In the genomic region with DNA sequence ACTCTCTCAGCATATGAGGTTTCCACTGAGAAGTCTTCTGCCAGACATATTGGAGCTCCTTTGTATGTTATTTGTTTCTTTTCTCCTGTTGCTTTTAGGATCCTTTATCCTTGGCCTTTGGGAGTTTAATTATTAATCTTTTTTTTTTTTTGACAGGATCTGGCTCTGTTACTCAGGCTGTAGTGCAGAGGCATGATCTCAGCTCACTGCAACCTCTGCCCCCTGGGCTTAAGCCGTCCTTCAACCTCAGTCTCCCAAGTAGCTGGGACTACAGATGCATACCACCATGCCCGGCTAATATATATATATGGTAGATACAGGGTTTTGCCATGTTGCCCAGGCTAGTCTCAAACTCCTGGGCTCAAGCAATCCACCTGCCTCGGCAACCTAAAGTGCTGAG, we compare ENCODE assay signal across 24 cellular contexts. TPM values are rescaled to one million over a fixed set of nuclear protein-coding genes. Genes with fewer than 3 reads are reported as not detected.
DNase-seq lines count a peak whose midpoint lies in the region; ATAC-seq, FAIRE-seq and TF ChIP-seq lines count a peak whose summit lies in the region.
"Had no signal": no experiment of that assay in that cellular context is flagged by ENCODE, and none has a peak within 500 bp of the region (broad histone marks: within the 10 kb centered on the region; RNA-seq: fewer than 3 reads in every experiment).

No MANE protein-coding gene starts in this region.

- no peak for TF ChIP-seq CTCF in HL-60 (IDR thresholded peaks at IDR 0.05; ENCODE audit: insufficient read depth, low read length)
- no peak for TF ChIP-seq CTCF in HepG2 (CRISPR knock-in tag; IDR thresholded peaks at IDR 0.05)
- no peak for TF ChIP-seq CTCF in neutrophil (IDR thresholded peaks at IDR 0.05)

- TF ChIP-seq EP300 in HepG2 (IDR thresholded peaks at IDR 0.05; ENCODE audit: low read depth in 2 of 2, low read length in 2 of 2) (no peak), HepG2 (CRISPR knock-in tag; IDR thresholded peaks at IDR 0.05; ENCODE audit: borderline replicate concordance) (no peak)

- H4K20me1 ChIP-seq in HepG2 (ENCODE audit: insufficient read depth, low read length): peaks cover 4% of the 10 kb centered on the region; the same call in 1 of the 2 replicates
- H4K20me1 ChIP-seq: BLaER1 treated with 17β-estradiol and CSF1 and Interleukin-3, amounts not matched to agents 10 nM and 100 nM had no signal

- H3K27ac ChIP-seq in HL-60 (replicated peaks) (peak overlapping the region; percentile 68), HepG2 (ENCODE audit: extremely low read length, insufficient read depth, low read length) (no peak overlapping the region), neutrophil (peak overlapping the region; percentile 90)
- H3K27ac ChIP-seq: 22Rv1 had no signal

- no peak for TF ChIP-seq RAD21 in HepG2 (CRISPR knock-in tag; IDR thresholded peaks at IDR 0.05)

- H2AFZ ChIP-seq in HepG2 (ENCODE audit: low read length): no peak overlapping the region

- H3K4me1 ChIP-seq in HepG2 (ENCODE audit: insufficient read depth, low read length): peaks cover 32% of the 10 kb centered on the region
- peaks cover 94 to 97% of the 10 kb centered on the region in 2 experiments for H3K4me1 ChIP-seq in neutrophil (ENCODE audit: control insufficient read depth in 1 of 2, insufficient read depth in 1 of 2, low read depth in 1 of 2, low read length in 1 of 2)
- H3K4me1 ChIP-seq: BE2C, HAP-1 had no signal

- H3K9me3 ChIP-seq in HepG2 (ENCODE audit: low read length): no peaks in the 10 kb centered on the region
- no peaks in the 10 kb centered on the region for H3K9me3 ChIP-seq in neutrophil
- H3K9me3 ChIP-seq: BE2C; BLaER1 treated with 17β-estradiol and CSF1 and Interleukin-3, amounts not matched to agents 10 nM and 100 nM; HAP-1 had no signal

- H3K27me3 ChIP-seq in HL-60 (ENCODE audit: insufficient read depth, poor library complexity, severe bottlenecking): no peaks in the 10 kb centered on the region
- no peaks in the 10 kb centered on the region for H3K27me3 ChIP-seq in HepG2 (ENCODE audit: control insufficient read depth in 1 of 2, insufficient read depth in 2 of 2, low read length in 2 of 2)
- no peaks in the 10 kb centered on the region for H3K27me3 ChIP-seq in neutrophil
- H3K27me3 ChIP-seq: BE2C; BLaER1 treated with 17β-estradiol and CSF1 and Interleukin-3, amounts not matched to agents 10 nM and 100 nM had no signal

- no peak overlapping the region for H3K9ac ChIP-seq in HepG2 (ENCODE audit: insufficient read depth, low read depth, low read length)
- H3K9ac ChIP-seq: BLaER1 treated with 17β-estradiol and CSF1 and Interleukin-3, amounts not matched to agents 10 nM and 100 nM had no signal

- CTCF ChIA-PET in HepG2 (lab: Yijun Ruan, JAX; ENCODE audit: low intra/inter-chr PET ratio, low total read pairs): no interaction called here

- FAIRE-seq in HepG2 (lab: Jason Lieb, UNC): no peak
- FAIRE-seq: A204.1, D721Med, GM12878, H54 had no signal

- H3K4me3 ChIP-seq in HL-60 (replicated peaks; ENCODE audit: insufficient read depth, low read length) (no peak overlapping the region), HepG2 (replicated peaks in 1 of 3; ENCODE audit: insufficient read depth in 1 of 3, low read depth in 2 of 3, low read length in 3 of 3) (no peak overlapping the region), neutrophil (ENCODE audit: low read depth in 1 of 2, low read length in 1 of 2) (peak overlapping the region in 1 of 2 experiments; percentile 2)
- H3K4me3 ChIP-seq: BLaER1 treated with 17β-estradiol and CSF1 and Interleukin-3, amounts not matched to agents 10 nM and 100 nM; GM12878; HAP-1 had no signal

- POLR2A ChIA-PET in HepG2 (lab: Yijun Ruan, JAX): interaction anchor here (1.5 kb wide), 1 partner anchor 15 kb away, joined by 3 read pairs; no protein-coding TSS in a partner anchor

- H3K79me2 ChIP-seq in HepG2 (ENCODE audit: insufficient read depth, low read length): no peaks in the 10 kb centered on the region

- no peak overlapping the region for H3K4me2 ChIP-seq in HepG2 (ENCODE audit: low read depth, low read length)

- intact Hi-C loops in HepG2 (cut with micrococcal nuclease; ENCODE audit: unreplicated experiment): loop anchor here (5.0 to 10.0 kb wide), 2 partner anchors 38 to 551 kb away; partner anchors contain the start of genes CYP4F12 and FAM32A

- DNase-seq in HL-60 (ENCODE audit: low read depth in 1 of 2, low spot score in 1 of 2): no peak
- no peak for DNase-seq in HepG2 (ENCODE audit: low spot score)
- DNase-seq in SHP77 (lab: John Stamatoyannopoulos, UW): no peak
- no peak for DNase-seq in AG08396 (ENCODE audit: low spot score)
- DNase-seq: BE2C; CD4-positive, alpha-beta T cell; CD8-positive, alpha-beta memory T cell; DMS 273 treated with DMSO at 0.1 percent for 48 hours; DMS79; EL; GDM1; GOT3; HFFc6 had no signal

- BruUV-seq in HepG2 (replicated peaks; lab: Mats Ljungman, UMichigan): no TSS peak

- ATAC-seq in HepG2: no peak
- no peak for ATAC-seq in GM19035 (IDR thresholded peaks at IDR 0.05; ENCODE audit: unreplicated experiment)
- ATAC-seq: GM12878 had no signal

- H3K36me3 ChIP-seq in HepG2 (replicated peaks in 1 of 2; ENCODE audit: control insufficient read depth in 1 of 2, insufficient read depth in 2 of 2, low read length in 2 of 2): no peaks in the 10 kb centered on the region
- H3K36me3 ChIP-seq in neutrophil: no peaks in the 10 kb centered on the region
- H3K36me3 ChIP-seq: BE2C; BLaER1 treated with 17β-estradiol and CSF1 and Interleukin-3, amounts not matched to agents 10 nM and 100 nM; HAP-1 had no signal

- in situ Hi-C loops in HepG2 (cut with HindIII; ENCODE audit: extremely low pct_ligation_motif_present, low pct_unique_long_range_greater_than_20kb): loop anchor here (25.0 kb wide), 1 partner anchor 528 kb away; the partner anchor contains the start of gene CIB3

- 0% methylated on average over 3 of the region's 3 CpGs for WGBS in HepG2 (ENCODE audit: low lambda C conversion rate)

- no peak for TF ChIP-seq POLR2A in HepG2 (IDR thresholded peaks at IDR 0.05; ENCODE audit: insufficient read depth in 1 of 2, low read depth in 2 of 2, low read length in 2 of 2)

RNA-seq across cellular contexts. Expression of gene CYP4F3, which starts 6.6 kb away (rescaled TPM):
- 5.6 and 17.8 TPM in 2 replicates for total RNA-seq in HepG2 (2016; rRNA removed; fragmentation: Illumina TruSeq; extraction: Trizol)
- total RNA-seq in HepG2 (2016; cell fraction: cytosol; rRNA removed; fragmentation: Illumina TruSeq; extraction: Trizol; ENCODE audit: low read depth): 1.5 and 1.8 TPM in 2 replicates
- 5.2 and 19.4 TPM in 2 replicates for total RNA-seq in HepG2 (2016; cell fraction: insoluble cytoplasmic fraction; rRNA removed; fragmentation: Illumina TruSeq; extraction: Trizol)
- 3.3 and 3.5 TPM in 2 replicates for total RNA-seq in HepG2 (2016; cell fraction: membrane; rRNA removed; fragmentation: Illumina TruSeq; extraction: Trizol)
- total RNA-seq in HepG2 (2016; cell fraction: nucleus; rRNA removed; fragmentation: Illumina TruSeq; extraction: Trizol): 31.5 and 33.3 TPM in 2 replicates
- polyA plus RNA-seq in HepG2 (2011; rRNA removed): 22.8 and 36.6 TPM in 2 replicates
- 8.9 and 9.0 TPM in 2 replicates for polyA plus RNA-seq in HepG2 (2011; cell fraction: cytosol; rRNA removed)
- polyA plus RNA-seq in HepG2 (2011; cell fraction: nucleus; rRNA removed): 112 and 139 TPM in 2 replicates
- polyA plus RNA-seq in HepG2 (2012): 18.0 and 18.4 TPM in 2 replicates
- polyA plus RNA-seq in HepG2 (2016; cell fraction: cytosol; fragmentation: Illumina TruSeq; extraction: Trizol; ENCODE audit: low read depth): 0.71 and 0.78 TPM in 2 replicates
- polyA plus RNA-seq in HepG2 (2016; cell fraction: insoluble cytoplasmic fraction; fragmentation: Illumina TruSeq; extraction: Trizol; ENCODE audit: low read depth): 3.8 and 5.7 TPM in 2 replicates
- 1.4 and 1.6 TPM in 2 replicates for polyA plus RNA-seq in HepG2 (2016; cell fraction: membrane; fragmentation: Illumina TruSeq; extraction: Trizol; ENCODE audit: low read depth)
- polyA plus RNA-seq in HepG2 (2016; cell fraction: nucleus; fragmentation: Illumina TruSeq; extraction: Trizol; ENCODE audit: insufficient read depth, low read depth): 55.9 and 57.1 TPM in 2 replicates
- 4.2 and 53.5 TPM in 2 replicates for polyA minus RNA-seq in HepG2 (2011; rRNA and poly(A)+ RNA removed; ENCODE audit: low replicate concordance)
- 6.2 and 7.0 TPM in 2 replicates for polyA minus RNA-seq in HepG2 (2011; cell fraction: cytosol; rRNA and poly(A)+ RNA removed)
- polyA minus RNA-seq in HepG2 (2011; cell fraction: nucleus; rRNA and poly(A)+ RNA removed): 92.7 and 137 TPM in 2 replicates
- total RNA-seq: CD4-positive, alpha-beta T cell; HFFc6 had no signal
- polyA plus RNA-seq: CD8-positive, alpha-beta memory T cell had no signal

RNA-seq across cellular contexts. Expression of gene CYP4F8, which starts 19.1 kb away (rescaled TPM):
- total RNA-seq in HepG2 (2016; rRNA removed; fragmentation: Illumina TruSeq; extraction: Trizol): not detected in 2 replicates
- total RNA-seq in HepG2 (2016; cell fraction: cytosol; rRNA removed; fragmentation: Illumina TruSeq; extraction: Trizol; ENCODE audit: low read depth): not detected in 2 replicates
- total RNA-seq in HepG2 (2016; cell fraction: insoluble cytoplasmic fraction; rRNA removed; fragmentation: Illumina TruSeq; extraction: Trizol): not detected in 2 replicates
- not detected in 2 replicates for total RNA-seq in HepG2 (2016; cell fraction: membrane; rRNA removed; fragmentation: Illumina TruSeq; extraction: Trizol)
- total RNA-seq in HepG2 (2016; cell fraction: nucleus; rRNA removed; fragmentation: Illumina TruSeq; extraction: Trizol): not detected in 2 replicates
- polyA plus RNA-seq in HepG2 (2011; rRNA removed): not detected in 2 replicates
- polyA plus RNA-seq in HepG2 (2011; cell fraction: cytosol; rRNA removed): not detected in 2 replicates
- polyA plus RNA-seq in HepG2 (2011; cell fraction: nucleus; rRNA removed): not detected in 2 replicates
- polyA plus RNA-seq in HepG2 (2012): not detected in 2 replicates
- polyA plus RNA-seq in HepG2 (2016; cell fraction: cytosol; fragmentation: Illumina TruSeq; extraction: Trizol; ENCODE audit: low read depth): not detected in 2 replicates
- polyA plus RNA-seq in HepG2 (2016; cell fraction: insoluble cytoplasmic fraction; fragmentation: Illumina TruSeq; extraction: Trizol; ENCODE audit: low read depth): not detected in 2 replicates
- polyA plus RNA-seq in HepG2 (2016; cell fraction: membrane; fragmentation: Illumina TruSeq; extraction: Trizol; ENCODE audit: low read depth): not detected in 2 replicates
- polyA plus RNA-seq in HepG2 (2016; cell fraction: nucleus; fragmentation: Illumina TruSeq; extraction: Trizol; ENCODE audit: insufficient read depth, low read depth): not detected in 2 replicates
- polyA minus RNA-seq in HepG2 (2011; rRNA and poly(A)+ RNA removed; ENCODE audit: low replicate concordance): not detected in 2 replicates
- not detected in 2 replicates for polyA minus RNA-seq in HepG2 (2011; cell fraction: cytosol; rRNA and poly(A)+ RNA removed)
- polyA minus RNA-seq in HepG2 (2011; cell fraction: nucleus; rRNA and poly(A)+ RNA removed): not detected in 2 replicates
- total RNA-seq: CD4-positive, alpha-beta T cell; CD8-positive, alpha-beta memory T cell; GM12878; HFFc6 had no signal
- polyA plus RNA-seq: AG04450; CD14-positive monocyte; CD8-positive, alpha-beta memory T cell; GM12878 had no signal

RNA-seq across cellular contexts. Expression of gene CYP4F12, which starts 38.8 kb away (rescaled TPM):
- total RNA-seq in HepG2 (2016; rRNA removed; fragmentation: Illumina TruSeq; extraction: Trizol): 7.2 and 30.8 TPM in 2 replicates
- 7.6 and 8.4 TPM in 2 replicates for total RNA-seq in HepG2 (2016; cell fraction: cytosol; rRNA removed; fragmentation: Illumina TruSeq; extraction: Trizol; ENCODE audit: low read depth)
- 8.4 and 31.2 TPM in 2 replicates for total RNA-seq in HepG2 (2016; cell fraction: insoluble cytoplasmic fraction; rRNA removed; fragmentation: Illumina TruSeq; extraction: Trizol)
- 7.5 and 8.0 TPM in 2 replicates for total RNA-seq in HepG2 (2016; cell fraction: membrane; rRNA removed; fragmentation: Illumina TruSeq; extraction: Trizol)
- 58.4 and 69.5 TPM in 2 replicates for total RNA-seq in HepG2 (2016; cell fraction: nucleus; rRNA removed; fragmentation: Illumina TruSeq; extraction: Trizol)
- 29.9 and 47.3 TPM in 2 replicates for polyA plus RNA-seq in HepG2 (2011; rRNA removed)
- 17.8 and 24.8 TPM in 2 replicates for polyA plus RNA-seq in HepG2 (2011; cell fraction: cytosol; rRNA removed)
- 265 and 292 TPM in 2 replicates for polyA plus RNA-seq in HepG2 (2011; cell fraction: nucleus; rRNA removed)
- polyA plus RNA-seq in HepG2 (2012): 24.1 and 32.2 TPM in 2 replicates
- polyA plus RNA-seq in HepG2 (2016; cell fraction: cytosol; fragmentation: Illumina TruSeq; extraction: Trizol; ENCODE audit: low read depth): 5.0 and 5.2 TPM in 2 replicates
- polyA plus RNA-seq in HepG2 (2016; cell fraction: insoluble cytoplasmic fraction; fragmentation: Illumina TruSeq; extraction: Trizol; ENCODE audit: low read depth): 7.9 and 8.8 TPM in 2 replicates
- 6.3 and 6.8 TPM in 2 replicates for polyA plus RNA-seq in HepG2 (2016; cell fraction: membrane; fragmentation: Illumina TruSeq; extraction: Trizol; ENCODE audit: low read depth)
- polyA plus RNA-seq in HepG2 (2016; cell fraction: nucleus; fragmentation: Illumina TruSeq; extraction: Trizol; ENCODE audit: insufficient read depth, low read depth): 110 and 117 TPM in 2 replicates
- polyA minus RNA-seq in HepG2 (2011; rRNA and poly(A)+ RNA removed; ENCODE audit: low replicate concordance): 30.7 and 43.0 TPM in 2 replicates
- polyA minus RNA-seq in HepG2 (2011; cell fraction: cytosol; rRNA and poly(A)+ RNA removed): 11.0 and 11.8 TPM in 2 replicates
- polyA minus RNA-seq in HepG2 (2011; cell fraction: nucleus; rRNA and poly(A)+ RNA removed): 81.9 and 132 TPM in 2 replicates
- total RNA-seq: GM12878, HFFc6 had no signal
- polyA plus RNA-seq: AG04450; CD14-positive monocyte; CD8-positive, alpha-beta memory T cell had no signal
